In the genomic region with DNA sequence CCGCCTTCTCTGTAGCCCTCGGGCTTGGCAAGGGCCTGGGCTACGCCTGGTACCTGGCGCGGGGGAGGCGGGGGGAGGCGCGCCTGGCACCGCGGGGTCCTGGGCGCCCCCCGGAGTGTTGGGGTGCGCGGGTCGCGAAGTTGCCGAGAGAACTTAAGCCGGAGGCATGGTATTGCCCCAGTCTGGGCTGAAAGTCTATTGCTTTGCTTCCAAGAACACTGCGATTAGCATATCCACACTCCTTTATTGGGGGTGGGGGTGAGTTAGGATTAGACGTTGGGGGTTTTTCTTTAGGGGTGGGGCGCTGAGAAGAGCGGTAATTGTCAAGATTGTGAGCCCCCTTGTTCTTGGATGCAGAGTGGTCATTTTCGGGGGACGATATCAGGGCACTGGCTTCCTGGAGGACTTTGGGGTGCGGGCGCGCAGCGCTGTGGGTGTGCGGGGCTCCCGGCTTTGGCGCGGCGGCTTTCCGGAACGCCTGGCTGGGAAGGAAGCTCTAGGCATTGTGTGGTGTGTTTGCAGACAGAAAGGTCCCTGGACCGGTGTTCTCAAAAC, we compare ENCODE assay signal across 8 cellular contexts. TPM values are rescaled to one million over a fixed set of nuclear protein-coding genes. Genes with fewer than 3 reads are reported as not detected.
DNase-seq lines count a peak whose midpoint lies in the region; ATAC-seq and TF ChIP-seq lines count a peak whose summit lies in the region.

No MANE protein-coding gene starts in this region.

- peak; percentile 14 for ATAC-seq in GM23338
- ATAC-seq in gastrocnemius medialis, result peak; percentile 17 to 22
- ATAC-seq in GM19324 (IDR thresholded peaks at IDR 0.05; ENCODE audit: low FRiP score, unreplicated experiment), result no peak

- H3K9me3 Mint-ChIP-seq in GM23338, result no peaks in the 10 kb centered on the region
- H3K9me3 Mint-ChIP-seq in activated CD4-positive, alpha-beta memory T cell treated with anti-CD3 and anti-CD28 coated beads, Interleukin-2, amount 10 ng/mL, durations not matched to agents 7 days and 5 days, result no peaks in the 10 kb centered on the region

- in situ Hi-C loops in gastrocnemius medialis (cut with MboI; ENCODE audit: low sequenced_read_pairs in 4 of 4), result no loop called here

- CTCF ChIA-PET in AG04449 (lab: Yijun Ruan, JAX), result interaction anchor here (0.7 to 6.0 kb wide), 7 partner anchors 9 to 149 kb away, joined by 3 to 35 read pairs (median 4); no protein-coding TSS in a partner anchor
- CTCF ChIA-PET in activated CD4-positive, alpha-beta memory T cell treated with anti-CD3 and anti-CD28 coated beads, Interleukin-2, amount 10 ng/mL, durations not matched to agents 7 days and 5 days (lab: Charles Lee), result no interaction called here

- peaks cover 18% of the 10 kb centered on the region for H4K20me1 ChIP-seq in GM23338 (replicated peaks; ENCODE audit: insufficient read depth)

- no peak overlapping the region for H3K27ac ChIP-seq in GM23338 (ENCODE audit: low read depth)
- H3K27ac ChIP-seq in left ventricle myocardium inferior (replicated peaks), result peak overlapping the region; percentile 97
- peak overlapping the region; percentile 70 to 84 (median 80) for H3K27ac ChIP-seq in gastrocnemius medialis

- DNase-seq in AG04449 (ENCODE audit: low read depth, low spot score) (no peak), GM23338 (ENCODE audit: low spot score) (peak; percentile 22), left ventricle myocardium inferior (no peak), gastrocnemius medialis (no peak), NCI-H2171 treated with DMSO at 0.1 percent for 48 hours (lab: John Stamatoyannopoulos, UW) (no peak)
- DNase-seq in activated CD4-positive, alpha-beta memory T cell treated with anti-CD3 and anti-CD28 coated beads, Interleukin-2, amount 10 ng/mL, durations not matched to agents 7 days and 5 days, result no peak
- no peak for DNase-seq in stimulated activated CD4-positive, alpha-beta T cell treated with anti-CD3 and anti-CD28 coated beads, Interleukin-12 subunit alpha, Interleukin-12 subunit beta, amount 100 ng/mL, for 4 hours

- H3K36me3 Mint-ChIP-seq in GM23338 (ENCODE audit: low read depth), result no peaks in the 10 kb centered on the region
- no peaks in the 10 kb centered on the region for H3K36me3 Mint-ChIP-seq in activated CD4-positive, alpha-beta memory T cell treated with anti-CD3 and anti-CD28 coated beads, Interleukin-2, amount 10 ng/mL, durations not matched to agents 7 days and 5 days (ENCODE audit: low read depth)

- peaks cover 18% of the 10 kb centered on the region for H3K4me1 Mint-ChIP-seq in GM23338
- peaks cover 18% of the 10 kb centered on the region for H3K4me1 Mint-ChIP-seq in activated CD4-positive, alpha-beta memory T cell treated with anti-CD3 and anti-CD28 coated beads, Interleukin-2, amount 10 ng/mL, durations not matched to agents 7 days and 5 days

- H3K4me1 ChIP-seq in GM23338 (ENCODE audit: insufficient read depth), result peaks cover 6% of the 10 kb centered on the region
- peaks cover 90% of the 10 kb centered on the region for H3K4me1 ChIP-seq in left ventricle myocardium inferior
- peaks cover 20 to 27% of the 10 kb centered on the region in 2 donors for H3K4me1 ChIP-seq in gastrocnemius medialis

- TF ChIP-seq CTCF in AG04449 (IDR thresholded peaks at IDR 0.05; ENCODE audit: insufficient read depth, low read length, missing control alignments) (no peak), GM23338 (conservative IDR thresholded peaks at IDR 0.05; ENCODE audit: low read depth in 2 of 2) (no peak), left ventricle myocardium inferior (IDR thresholded peaks at IDR 0.05; ENCODE audit: borderline replicate concordance) (no peak), gastrocnemius medialis (IDR thresholded peaks at IDR 0.05 in 4 of 5, conservative IDR thresholded peaks at IDR 0.05 in 1 of 5) (no peak)

- H3K79me2 ChIP-seq in GM23338 (replicated peaks; ENCODE audit: insufficient read depth), result peaks cover 30% of the 10 kb centered on the region

- no peaks in the 10 kb centered on the region for H3K9me2 ChIP-seq in GM23338 (ENCODE audit: insufficient read depth)

- H3K4me2 ChIP-seq in GM23338, result peak overlapping the region; percentile 98

- H3K4me3 ChIP-seq in AG04449 (ENCODE audit: low read depth, low read length) (peak overlapping the region; percentile 80), GM23338 (peak overlapping the region; percentile 87), left ventricle myocardium inferior (peak overlapping the region; percentile 78), gastrocnemius medialis (peak overlapping the region; percentile 69 to 87 (median 82))

- no peaks in the 10 kb centered on the region; the same call in 1 of the 2 replicates for H3K36me3 ChIP-seq in GM23338 (ENCODE audit: insufficient read depth)
- no peaks in the 10 kb centered on the region for H3K36me3 ChIP-seq in left ventricle myocardium inferior
- H3K36me3 ChIP-seq in gastrocnemius medialis, result no peaks in the 10 kb centered on the region

- H2AFZ ChIP-seq in GM23338, result peak overlapping the region; percentile 98

- H3K4me3 Mint-ChIP-seq in GM23338, result peak overlapping the region; percentile 95
- peak overlapping the region; percentile 65 for H3K4me3 Mint-ChIP-seq in activated CD4-positive, alpha-beta memory T cell treated with anti-CD3 and anti-CD28 coated beads, Interleukin-2, amount 10 ng/mL, durations not matched to agents 7 days and 5 days

- POLR2A ChIA-PET in AG04449 (lab: Yijun Ruan, JAX), result interaction anchor here (0.9 to 1.3 kb wide), 4 partner anchors 9 to 233 kb away, joined by 3 read pairs; no protein-coding TSS in a partner anchor
- POLR2A ChIA-PET in activated CD4-positive, alpha-beta memory T cell treated with anti-CD3 and anti-CD28 coated beads, Interleukin-2, amount 10 ng/mL, durations not matched to agents 7 days and 5 days (lab: Charles Lee), result interaction anchor here (0.6 kb wide), 2 partner anchors 10 to 747 kb away, joined by 3 to 5 read pairs; no protein-coding TSS in a partner anchor

- H3F3A ChIP-seq in GM23338 (replicated peaks; ENCODE audit: low read depth), result no peaks in the 10 kb centered on the region; the same call in 1 of the 2 replicates

- no peak overlapping the region for H3K27ac Mint-ChIP-seq in GM23338
- H3K27ac Mint-ChIP-seq in activated CD4-positive, alpha-beta memory T cell treated with anti-CD3 and anti-CD28 coated beads, Interleukin-2, amount 10 ng/mL, durations not matched to agents 7 days and 5 days, result no peak overlapping the region

- H3K27me3 ChIP-seq in GM23338 (ENCODE audit: insufficient read depth), result peaks cover 65% of the 10 kb centered on the region
- no peaks in the 10 kb centered on the region for H3K27me3 ChIP-seq in left ventricle myocardium inferior (ENCODE audit: low read depth)
- no peaks in the 10 kb centered on the region for H3K27me3 ChIP-seq in gastrocnemius medialis

- intact Hi-C loops in left ventricle myocardium inferior (cut with micrococcal nuclease), result no loop called here
- intact Hi-C loops in gastrocnemius medialis (cut with DNase I; ENCODE audit: low total_unique reads), result no loop called here

- TF ChIP-seq POLR2A in gastrocnemius medialis (IDR thresholded peaks at IDR 0.05), result no peak

- H3K27me3 Mint-ChIP-seq in GM23338 (ENCODE audit: insufficient read depth, low read depth, poor library complexity), result peaks cover 42% of the 10 kb centered on the region
- H3K27me3 Mint-ChIP-seq in activated CD4-positive, alpha-beta memory T cell treated with anti-CD3 and anti-CD28 coated beads, Interleukin-2, amount 10 ng/mL, durations not matched to agents 7 days and 5 days, result peaks cover 74% of the 10 kb centered on the region

- H3K9me3 ChIP-seq in left ventricle myocardium inferior (replicated peaks), result no peaks in the 10 kb centered on the region
- H3K9me3 ChIP-seq in gastrocnemius medialis, result no peaks in the 10 kb centered on the region

TF ChIP-seq in GM23338, 12 proteins besides CTCF, POLR2A, EP300 and RAD21:
- peak; percentile 41 for TF ChIP-seq EZH2 (IDR thresholded peaks at IDR 0.05; ENCODE audit: low read depth, unreplicated experiment)
- TF ChIP-seq NANOG (IDR thresholded peaks at IDR 0.05; ENCODE audit: borderline replicate concordance), result no peak

RNA-seq across cellular contexts. Expression of a gene that starts 0.8 kb away (rescaled TPM):
- 8.5 and 9.5 TPM in 2 replicates for total RNA-seq in GM23338 (2014; rRNA removed; shearing (Covaris generic))
- 2.7 and 2.8 TPM in 2 replicates for polyA plus RNA-seq in GM23338 (2016; fragmentation: Nextera tagmentation; extraction: Ambion mirVana)
- total RNA-seq in activated CD4-positive, alpha-beta memory T cell treated with anti-CD3 and anti-CD28 coated beads, Interleukin-2, amount 10 ng/mL, durations not matched to agents 7 days and 5 days, result under 1 TPM; 0.48 to 0.55 TPM
- 59.7 TPM for total RNA-seq in left ventricle myocardium inferior
- 1 to 10 TPM; 5.1 to 9.9 (median 5.4) TPM for total RNA-seq in gastrocnemius medialis
